Comparison of ENCODE assay signal across 23 cellular contexts in the genomic region with DNA sequence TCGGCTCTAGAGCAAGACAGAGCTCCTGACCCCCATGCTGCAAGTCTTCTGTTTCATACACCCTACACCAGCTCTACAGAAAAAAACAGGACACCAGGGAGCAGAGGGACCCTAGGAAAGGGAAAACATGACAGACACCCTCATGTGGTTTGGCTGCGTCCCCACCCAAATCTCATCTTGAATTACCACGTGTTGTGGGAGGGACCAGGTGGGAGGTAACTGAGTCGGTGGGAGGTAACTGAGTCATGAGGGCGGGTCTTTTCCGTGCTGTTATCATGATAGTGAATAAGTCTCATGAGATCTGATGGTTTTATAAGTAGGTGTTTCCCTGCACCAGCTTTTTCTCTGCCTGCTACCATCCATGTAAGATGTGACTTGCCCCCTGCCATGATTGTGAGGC. TPM values are rescaled to one million over a fixed set of nuclear protein-coding genes. Genes with fewer than 3 reads are reported as not detected.
DNase-seq lines count a peak whose midpoint lies in the region; ATAC-seq and TF ChIP-seq lines count a peak whose summit lies in the region.
"Had no signal": no experiment of that assay in that cellular context is flagged by ENCODE, and none has a peak within 500 bp of the region (broad histone marks: within the 10 kb centered on the region; RNA-seq: fewer than 3 reads in every experiment).

No MANE protein-coding gene starts in this region.

- no peak for ATAC-seq in activated T-helper 17 cell treated with anti-CD3 and anti-CD28 coated beads, Interleukin-2, amount 50 U/mL, for 72 hours (replicated peaks)
- ATAC-seq: GM23338, HepG2, Right ventricle myocardium inferior had no signal

- no peak overlapping the region for H3K4me3 ChIP-seq in CD4-positive, alpha-beta memory T cell (ENCODE audit: low read length in 2 of 2)
- H3K4me3 ChIP-seq in testis: no peak overlapping the region
- no peak overlapping the region for H3K4me3 ChIP-seq in SK-N-SH (ENCODE audit: low read depth in 2 of 2, low read length in 1 of 2)
- H3K4me3 ChIP-seq: GM23338, HAP-1 had no signal

- no peaks in the 10 kb centered on the region for H3K27me3 ChIP-seq in CD4-positive, alpha-beta memory T cell (ENCODE audit: insufficient read depth, low read length)
- H3K27me3 ChIP-seq in testis: no peaks in the 10 kb centered on the region
- H3K27me3 ChIP-seq in SK-N-SH (ENCODE audit: insufficient read depth): no peaks in the 10 kb centered on the region
- H3K27me3 ChIP-seq: BE2C had no signal

- TF ChIP-seq CTCF in chondrocyte (IDR thresholded peaks at IDR 0.05) (no peak), testis (IDR thresholded peaks at IDR 0.05) (no peak), SK-N-SH (IDR thresholded peaks at IDR 0.05) (no peak)

- H3K9me3 ChIP-seq in CD4-positive, alpha-beta memory T cell (ENCODE audit: control insufficient read depth in 1 of 2, low read length in 2 of 2): no peaks in the 10 kb centered on the region
- H3K9me3 ChIP-seq in testis (no peaks in the 10 kb centered on the region), SK-N-SH (no peaks in the 10 kb centered on the region)
- H3K9me3 ChIP-seq: BE2C, HAP-1 had no signal

- no peak overlapping the region for H3K4me3 Mint-ChIP-seq in activated T-cell treated with anti-CD3 and anti-CD28 coated beads, Interleukin-2, amount 50 U/mL, for 24 hours
- no peak overlapping the region for H3K4me3 Mint-ChIP-seq in CD4-positive, alpha-beta memory T cell
- no peak overlapping the region for H3K4me3 Mint-ChIP-seq in activated T-helper 17 cell treated with anti-CD3 and anti-CD28 coated beads, Interleukin-2, amount 50 U/mL, for 72 hours
- H3K4me3 Mint-ChIP-seq in chondrocyte (ENCODE audit: unreplicated experiment): no peak overlapping the region
- H3K4me3 Mint-ChIP-seq: CD4-positive, CD25-positive, alpha-beta regulatory T cell; GM23338 had no signal

- no peak overlapping the region for H3K27ac ChIP-seq in CD4-positive, alpha-beta memory T cell (ENCODE audit: low read depth, low read length)
- H3K27ac ChIP-seq in testis: no peak overlapping the region
- no peak overlapping the region for H3K27ac ChIP-seq in SK-N-SH (ENCODE audit: low read depth in 2 of 2, low read length in 1 of 2)

- H3F3A ChIP-seq in SK-N-SH (replicated peaks; ENCODE audit: insufficient read depth): peaks cover 9% of the 10 kb centered on the region

- H3K9ac ChIP-seq in SK-N-SH: no peak overlapping the region

- no peaks in the 10 kb centered on the region for H3K9me3 Mint-ChIP-seq in activated T-cell treated with anti-CD3 and anti-CD28 coated beads, Interleukin-2, amount 50 U/mL, for 24 hours
- H3K9me3 Mint-ChIP-seq in CD4-positive, alpha-beta memory T cell: no peaks in the 10 kb centered on the region
- no peaks in the 10 kb centered on the region for H3K9me3 Mint-ChIP-seq in activated T-helper 17 cell treated with anti-CD3 and anti-CD28 coated beads, Interleukin-2, amount 50 U/mL, for 72 hours
- H3K9me3 Mint-ChIP-seq in chondrocyte (ENCODE audit: low read depth): no peaks in the 10 kb centered on the region
- H3K9me3 Mint-ChIP-seq: CD4-positive, CD25-positive, alpha-beta regulatory T cell; GM23338 had no signal

- no peak for TF ChIP-seq POLR2A in testis (IDR thresholded peaks at IDR 0.05)

- no peak overlapping the region for H2AFZ ChIP-seq in SK-N-SH (ENCODE audit: low read depth)
- H2AFZ ChIP-seq: GM23338 had no signal

- H4K20me1 ChIP-seq in SK-N-SH (ENCODE audit: insufficient read depth): no peaks in the 10 kb centered on the region

- no peaks in the 10 kb centered on the region for H3K4me1 ChIP-seq in CD4-positive, alpha-beta memory T cell (ENCODE audit: insufficient read depth, low read length)
- no peaks in the 10 kb centered on the region for H3K4me1 ChIP-seq in testis
- H3K4me1 ChIP-seq in SK-N-SH (ENCODE audit: control insufficient read depth in 1 of 2, insufficient read depth in 2 of 2, low read depth in 1 of 2, low read length in 1 of 2): no peaks in the 10 kb centered on the region; a peak in 1 of 4 replicates
- H3K4me1 ChIP-seq: BE2C had no signal

- H3K4me2 ChIP-seq in SK-N-SH: no peak overlapping the region
- H3K4me2 ChIP-seq: GM23338 had no signal

- no peak for TF ChIP-seq RAD21 in SK-N-SH (IDR thresholded peaks at IDR 0.05; ENCODE audit: low read length)

- WGBS in testis, 2 donors: 82 to 85% methylated on average over 5 to 6 of the region's 6 CpGs
- WGBS in SK-N-SH (ENCODE audit: low lambda C conversion rate): 82% methylated on average over 6 of the region's 6 CpGs

- H3K36me3 Mint-ChIP-seq in activated T-cell treated with anti-CD3 and anti-CD28 coated beads, Interleukin-2, amount 50 U/mL, for 24 hours (ENCODE audit: low read depth): peaks cover 97% of the 10 kb centered on the region
- H3K36me3 Mint-ChIP-seq in CD4-positive, alpha-beta memory T cell: peaks cover 24 to 71% of the 10 kb centered on the region in 2 donors
- H3K36me3 Mint-ChIP-seq in activated T-helper 17 cell treated with anti-CD3 and anti-CD28 coated beads, Interleukin-2, amount 50 U/mL, for 72 hours (ENCODE audit: low read depth): peaks cover 100% of the 10 kb centered on the region
- H3K36me3 Mint-ChIP-seq in chondrocyte (ENCODE audit: low read depth): peaks cover 34% of the 10 kb centered on the region

- POLR2A ChIA-PET in CD4-positive, alpha-beta memory T cell (lab: Charles Lee; ENCODE audit: partially characterized antibody): no interaction called here
- POLR2A ChIA-PET in SK-N-SH (lab: Yijun Ruan, JAX): no interaction called here

- intact Hi-C loops in CD4-positive, alpha-beta memory T cell (cut with micrococcal nuclease): no loop called here
- intact Hi-C loops in testis (cut with DNase I; ENCODE audit: low total_unique reads): no loop called here

- H3K27ac Mint-ChIP-seq in activated T-cell treated with anti-CD3 and anti-CD28 coated beads, Interleukin-2, amount 50 U/mL, for 24 hours: peak overlapping the region; percentile 75
- H3K27ac Mint-ChIP-seq in CD4-positive, alpha-beta memory T cell: peak overlapping the region in 5 of 7 donors; percentile 1 to 70 (median 37)
- peak overlapping the region; percentile 42 for H3K27ac Mint-ChIP-seq in activated T-helper 17 cell treated with anti-CD3 and anti-CD28 coated beads, Interleukin-2, amount 50 U/mL, for 72 hours
- peak overlapping the region; percentile 28 for H3K27ac Mint-ChIP-seq in chondrocyte (ENCODE audit: unreplicated experiment)
- H3K27ac Mint-ChIP-seq: GM23338 had no signal

- no peaks in the 10 kb centered on the region for H3K79me2 ChIP-seq in SK-N-SH (ENCODE audit: insufficient read depth)

- no peak for DNase-seq in activated T-cell treated with anti-CD3 and anti-CD28 coated beads, Interleukin-2, amount 50 U/mL, for 24 hours
- DNase-seq in activated T-cell treated with anti-CD3 and anti-CD28 coated beads, Interleukin-2, amount 50 U/mL, for 48 hours: no peak
- no peak for DNase-seq in CD4-positive, alpha-beta memory T cell
- DNase-seq in chondrocyte (ENCODE audit: low spot score) (no peak), testis (no peak), SK-N-SH (no peak)
- DNase-seq: BE2C; Calu3; CD4-positive, CD25-positive, alpha-beta regulatory T cell; KBM-7; MM.1S; NCI-H1048; NCI-H1436; NCI-H187 treated with DMSO at 0.1 percent for 48 hours; NCI-H2107; NCI-H446 treated with DMSO at 0.1 percent for 48 hours; NCI-H526 treated with DMSO at 0.1 percent for 48 hours; OCI-M1 had no signal

- peaks cover 17% of the 10 kb centered on the region for H3K4me1 Mint-ChIP-seq in activated T-cell treated with anti-CD3 and anti-CD28 coated beads, Interleukin-2, amount 50 U/mL, for 24 hours (ENCODE audit: low read depth)
- peaks cover 0 to 5% (median 2%) of the 10 kb centered on the region in 4 donors for H3K4me1 Mint-ChIP-seq in CD4-positive, alpha-beta memory T cell
- H3K4me1 Mint-ChIP-seq in activated T-helper 17 cell treated with anti-CD3 and anti-CD28 coated beads, Interleukin-2, amount 50 U/mL, for 72 hours: peaks cover 8% of the 10 kb centered on the region
- H3K4me1 Mint-ChIP-seq in chondrocyte (ENCODE audit: low read depth): peaks cover 17% of the 10 kb centered on the region

- CTCF ChIA-PET in CD4-positive, alpha-beta memory T cell (lab: Charles Lee; ENCODE audit: partially characterized antibody): interaction anchor here (1.3 kb wide), 1 partner anchor 13 kb away, joined by 3 read pairs; no protein-coding TSS in a partner anchor
- CTCF ChIA-PET in SK-N-SH (lab: Yijun Ruan, JAX): no interaction called here

- H3K9me2 ChIP-seq in SK-N-SH: no peaks in the 10 kb centered on the region

- TF ChIP-seq EP300 in SK-N-SH (IDR thresholded peaks at IDR 0.05; ENCODE audit: borderline replicate concordance in 1 of 2, low read depth in 1 of 2, low read length in 1 of 2): no peak

- H3K27me3 Mint-ChIP-seq in activated T-cell treated with anti-CD3 and anti-CD28 coated beads, Interleukin-2, amount 50 U/mL, for 24 hours: no peaks in the 10 kb centered on the region
- no peaks in the 10 kb centered on the region for H3K27me3 Mint-ChIP-seq in CD4-positive, alpha-beta memory T cell
- no peaks in the 10 kb centered on the region for H3K27me3 Mint-ChIP-seq in activated T-helper 17 cell treated with anti-CD3 and anti-CD28 coated beads, Interleukin-2, amount 50 U/mL, for 72 hours
- H3K27me3 Mint-ChIP-seq in chondrocyte (ENCODE audit: low read depth): no peaks in the 10 kb centered on the region
- H3K27me3 Mint-ChIP-seq: CD4-positive, CD25-positive, alpha-beta regulatory T cell had no signal

- H3K36me3 ChIP-seq in CD4-positive, alpha-beta memory T cell (ENCODE audit: insufficient read depth, low read length): peaks cover 60% of the 10 kb centered on the region
- no peaks in the 10 kb centered on the region for H3K36me3 ChIP-seq in testis (ENCODE audit: low read depth, missing control alignments)
- H3K36me3 ChIP-seq in SK-N-SH (replicated peaks in 1 of 2; ENCODE audit: control insufficient read depth in 1 of 2, insufficient read depth in 2 of 2, low read length in 1 of 2): peaks cover 61 to 82% of the 10 kb centered on the region in 2 experiments

RNA-seq across cellular contexts. Expression of gene C22orf39, which starts 6.6 kb away (rescaled TPM):
- 10 to 100 TPM; 40.5 TPM for total RNA-seq in CD4-positive, alpha-beta memory T cell
- polyA plus RNA-seq in CD4-positive, alpha-beta memory T cell: 10 to 100 TPM; 57.3 to 58.3 TPM
- 10 to 100 TPM; 18.6 to 21.7 TPM for total RNA-seq in activated T-helper 17 cell treated with anti-CD3 and anti-CD28 coated beads, Interleukin-2, amount 50 U/mL, for 72 hours
- total RNA-seq in chondrocyte (18.4 to 25.7 TPM (median 19.5 TPM) in 3 replicates), testis (10 to 100 TPM; 60.9 to 64.1 TPM)
- polyA plus RNA-seq in testis (ENCODE audit: insufficient read depth, low read depth, low replicate concordance) (38.7 TPM), SK-N-SH (2012; rRNA removed) (17.7 and 22.2 TPM in 2 replicates)
- 21.1 and 21.7 TPM in 2 replicates for polyA plus RNA-seq in SK-N-SH (2012; cell fraction: cytosol; rRNA removed)
- 11.1 and 14.0 TPM in 2 replicates for polyA plus RNA-seq in SK-N-SH (2012; cell fraction: nucleus; rRNA removed)

RNA-seq across cellular contexts. Expression of gene MRPL40, which starts 21.8 kb away (rescaled TPM):
- total RNA-seq in CD4-positive, alpha-beta memory T cell: 10 to 100 TPM; 16.2 to 16.8 TPM
- polyA plus RNA-seq in CD4-positive, alpha-beta memory T cell: 10 to 100 TPM; 56.1 to 79.3 TPM
- total RNA-seq in activated T-helper 17 cell treated with anti-CD3 and anti-CD28 coated beads, Interleukin-2, amount 50 U/mL, for 72 hours: 10 to 100 TPM; 11.8 to 25.7 TPM
- 21.4 to 22.5 TPM (median 21.8 TPM) in 3 replicates for total RNA-seq in chondrocyte
- total RNA-seq in testis: 10 to 100 TPM; 28.9 to 29.2 TPM
- 53.8 TPM for polyA plus RNA-seq in testis (ENCODE audit: insufficient read depth, low read depth, low replicate concordance)
- 34.9 and 35.7 TPM in 2 replicates for polyA plus RNA-seq in SK-N-SH (2012; rRNA removed)
- 40.6 and 43.4 TPM in 2 replicates for polyA plus RNA-seq in SK-N-SH (2012; cell fraction: cytosol; rRNA removed)
- polyA plus RNA-seq in SK-N-SH (2012; cell fraction: nucleus; rRNA removed): 12.7 and 17.4 TPM in 2 replicates

RNA-seq across cellular contexts. Expression of gene HIRA, which starts 22.6 kb away (rescaled TPM):
- total RNA-seq in CD4-positive, alpha-beta memory T cell: 10 to 100 TPM; 27.3 to 30.8 TPM
- polyA plus RNA-seq in CD4-positive, alpha-beta memory T cell: 1 to 10 TPM; 1.4 to 7.9 TPM
- 10 to 100 TPM; 21.4 to 45.6 TPM for total RNA-seq in activated T-helper 17 cell treated with anti-CD3 and anti-CD28 coated beads, Interleukin-2, amount 50 U/mL, for 72 hours
- 27.1 to 31.8 TPM (median 30.3 TPM) in 3 replicates for total RNA-seq in chondrocyte
- total RNA-seq in testis: 10 to 100 TPM; 21.8 to 25.7 TPM
- 17.7 TPM for polyA plus RNA-seq in testis (ENCODE audit: insufficient read depth, low read depth, low replicate concordance)
- polyA plus RNA-seq in SK-N-SH (2012; rRNA removed): 20.2 and 21.0 TPM in 2 replicates
- 13.6 and 19.3 TPM in 2 replicates for polyA plus RNA-seq in SK-N-SH (2012; cell fraction: cytosol; rRNA removed)
- polyA plus RNA-seq in SK-N-SH (2012; cell fraction: nucleus; rRNA removed): 21.0 and 23.4 TPM in 2 replicates

RNA-seq across cellular contexts. Expression of gene UFD1, which starts 24.8 kb away (rescaled TPM):
- 10 to 100 TPM; 42.0 to 48.7 TPM for total RNA-seq in CD4-positive, alpha-beta memory T cell
- 100 to 1,000 TPM in 1 of 2 donors, 10 to 100 TPM in 1; 81.3 to 126 TPM for polyA plus RNA-seq in CD4-positive, alpha-beta memory T cell
- total RNA-seq in activated T-helper 17 cell treated with anti-CD3 and anti-CD28 coated beads, Interleukin-2, amount 50 U/mL, for 72 hours: 10 to 100 TPM; 56.0 to 93.5 TPM
- total RNA-seq in chondrocyte (75.8 to 81.2 TPM (median 76.2 TPM) in 3 replicates), testis (10 to 100 TPM; 46.1 to 54.5 TPM)
- polyA plus RNA-seq in testis (ENCODE audit: insufficient read depth, low read depth, low replicate concordance) (86.6 TPM), SK-N-SH (2012; rRNA removed) (111 and 122 TPM in 2 replicates)
- polyA plus RNA-seq in SK-N-SH (2012; cell fraction: cytosol; rRNA removed): 91.4 and 107 TPM in 2 replicates
- 84.4 and 109 TPM in 2 replicates for polyA plus RNA-seq in SK-N-SH (2012; cell fraction: nucleus; rRNA removed)

RNA-seq across cellular contexts. Expression of gene CDC45, which starts 25.6 kb away (rescaled TPM):
- under 1 TPM; 0.53 to 0.64 TPM for total RNA-seq in CD4-positive, alpha-beta memory T cell
- under 1 TPM in 1 of 2 donors, not detected in 1; 0.57 TPM for polyA plus RNA-seq in CD4-positive, alpha-beta memory T cell
- total RNA-seq in activated T-helper 17 cell treated with anti-CD3 and anti-CD28 coated beads, Interleukin-2, amount 50 U/mL, for 72 hours: 10 to 100 TPM; 64.2 to 99.9 TPM
- total RNA-seq in chondrocyte (2.2 to 13.3 TPM (median 2.9 TPM) in 3 replicates), testis (10 to 100 TPM; 38.8 to 43.7 TPM)
- polyA plus RNA-seq in testis (ENCODE audit: insufficient read depth, low read depth, low replicate concordance) (47.2 TPM), SK-N-SH (2012; rRNA removed) (23.6 and 26.4 TPM in 2 replicates)
- polyA plus RNA-seq in SK-N-SH (2012; cell fraction: cytosol; rRNA removed): 21.2 and 22.9 TPM in 2 replicates
- 37.9 and 38.2 TPM in 2 replicates for polyA plus RNA-seq in SK-N-SH (2012; cell fraction: nucleus; rRNA removed)
